In genomic region chr7:115040526-115040925, GRCh38 we compare ENCODE assay signal across 28 cellular contexts.
"Had no signal": no experiment of that assay in that cellular context is flagged by ENCODE, and none has a peak within 500 bp of the region (broad histone marks: within the 10 kb centered on the region; RNA-seq: fewer than 3 reads in every experiment).

No MANE protein-coding gene starts in this region.

- H3K9me3 ChIP-seq: ovary, psoas muscle, right lobe of liver, sigmoid colon, stomach, thoracic aorta, thyroid gland, tibial nerve, upper lobe of left lung, vagina had no signal

- H3K27me3 ChIP-seq: neural progenitor cell, ovary, right lobe of liver, sigmoid colon, stomach, thyroid gland, tibial nerve, upper lobe of left lung, vagina had no signal

- H3K27ac Mint-ChIP-seq: natural killer cell; nephron; neural progenitor cell; progenitor cell of endocrine pancreas; stimulated activated naive B cell treated with anti-CD40 and anti-IgM and Interleukin-4, amounts not matched to agents 10 μg/mL and 1 μg/mL and 100 μg/mL, for 72 hours; stimulated activated naive CD8-positive, alpha-beta T cell treated with anti-CD3 and anti-CD28 coated beads, Interleukin-15, Interleukin-2, amounts not matched to agents 100 ng/mL and 50 ng/mL, for 24 hours had no signal

- H3K27me3 Mint-ChIP-seq: progenitor cell of endocrine pancreas; stimulated activated naive B cell treated with anti-CD40 and anti-IgM and Interleukin-4, amounts not matched to agents 10 μg/mL and 1 μg/mL and 100 μg/mL, for 72 hours; stimulated activated naive CD8-positive, alpha-beta T cell treated with anti-CD3 and anti-CD28 coated beads, Interleukin-15, Interleukin-2, amounts not matched to agents 100 ng/mL and 50 ng/mL, for 24 hours had no signal

- H3K4me3 Mint-ChIP-seq: natural killer cell; nephron; neural progenitor cell; stimulated activated naive B cell treated with anti-CD40 and anti-IgM and Interleukin-4, amounts not matched to agents 10 μg/mL and 1 μg/mL and 100 μg/mL, for 72 hours; stimulated activated naive CD8-positive, alpha-beta T cell treated with anti-CD3 and anti-CD28 coated beads, Interleukin-15, Interleukin-2, amounts not matched to agents 100 ng/mL and 50 ng/mL, for 24 hours had no signal

- H3K36me3 Mint-ChIP-seq: natural killer cell; neural progenitor cell; stimulated activated naive B cell treated with anti-CD40 and anti-IgM and Interleukin-4, amounts not matched to agents 10 μg/mL and 1 μg/mL and 100 μg/mL, for 72 hours had no signal

- H3K9me3 Mint-ChIP-seq: natural killer cell; nephron; neural progenitor cell; stimulated activated naive B cell treated with anti-CD40 and anti-IgM and Interleukin-4, amounts not matched to agents 10 μg/mL and 1 μg/mL and 100 μg/mL, for 72 hours; stimulated activated naive CD8-positive, alpha-beta T cell treated with anti-CD3 and anti-CD28 coated beads, Interleukin-15, Interleukin-2, amounts not matched to agents 100 ng/mL and 50 ng/mL, for 24 hours had no signal

- H3K36me3 ChIP-seq: neural progenitor cell, ovary, right lobe of liver, sigmoid colon, stomach, thoracic aorta, thyroid gland, tibial nerve, upper lobe of left lung, vagina had no signal

- H3K4me1 Mint-ChIP-seq: neural progenitor cell had no signal

- ATAC-seq: natural killer cell; psoas muscle; right cardiac atrium; right lobe of liver; stimulated activated naive B cell treated with anti-CD40 and anti-IgM and Interleukin-4, amounts not matched to agents 10 μg/mL and 1 μg/mL and 100 μg/mL, for 72 hours had no signal

- H3K27ac ChIP-seq: neural progenitor cell, ovary, parathyroid adenoma, psoas muscle, right lobe of liver, sigmoid colon, stomach, thoracic aorta, thyroid gland, tibial nerve, upper lobe of left lung, vagina had no signal

- DNase-seq: natural killer cell; occipital lobe; ovary; posterior cingulate gyrus; psoas muscle; right cardiac atrium; right lobe of liver; sigmoid colon; small intestine; stimulated activated CD4-positive, alpha-beta T cell treated with anti-CD3 and anti-CD28 coated beads, Interleukin-15, amount 100 ng/mL, for 24 hours; stimulated activated CD4-positive, alpha-beta T cell treated with anti-CD3 and anti-CD28 coated beads, Interleukin-2, amount 100 ng/mL, for 24 hours; stimulated activated CD4-positive, alpha-beta T cell treated with anti-CD3 and anti-CD28 coated beads, Interleukin-2, amount 100 ng/mL, for 48 hours; stimulated activated CD4-positive, alpha-beta T cell treated with anti-CD3 and anti-CD28 coated beads, Interleukin-4, amount 100 ng/mL, for 4 hours; stimulated activated CD8-positive, alpha-beta memory T cell treated with anti-CD3 and anti-CD28 coated beads, Interleukin-4, amount 100 ng/mL, for 48 hours; stimulated activated naive B cell treated with anti-CD40 and anti-IgM and Interleukin-4, amounts not matched to agents 10 μg/mL and 1 μg/mL and 100 μg/mL, for 72 hours; stimulated activated naive CD4-positive, alpha-beta T cell treated with Interleukin-2 at 50 U/mL for 16 hours; stomach; thyroid gland; trophoblast cell; upper lobe of left lung had no signal

- H3K4me3 ChIP-seq: neural progenitor cell, ovary, psoas muscle, right lobe of liver, sigmoid colon, stomach, thoracic aorta, thyroid gland, tibial nerve, upper lobe of left lung, vagina had no signal

- H3K4me1 ChIP-seq: neural progenitor cell, parathyroid adenoma, psoas muscle, sigmoid colon, stomach, thyroid gland, tibial nerve, vagina had no signal
